ENCODE assay signal across 16 cellular contexts in the genomic region with DNA sequence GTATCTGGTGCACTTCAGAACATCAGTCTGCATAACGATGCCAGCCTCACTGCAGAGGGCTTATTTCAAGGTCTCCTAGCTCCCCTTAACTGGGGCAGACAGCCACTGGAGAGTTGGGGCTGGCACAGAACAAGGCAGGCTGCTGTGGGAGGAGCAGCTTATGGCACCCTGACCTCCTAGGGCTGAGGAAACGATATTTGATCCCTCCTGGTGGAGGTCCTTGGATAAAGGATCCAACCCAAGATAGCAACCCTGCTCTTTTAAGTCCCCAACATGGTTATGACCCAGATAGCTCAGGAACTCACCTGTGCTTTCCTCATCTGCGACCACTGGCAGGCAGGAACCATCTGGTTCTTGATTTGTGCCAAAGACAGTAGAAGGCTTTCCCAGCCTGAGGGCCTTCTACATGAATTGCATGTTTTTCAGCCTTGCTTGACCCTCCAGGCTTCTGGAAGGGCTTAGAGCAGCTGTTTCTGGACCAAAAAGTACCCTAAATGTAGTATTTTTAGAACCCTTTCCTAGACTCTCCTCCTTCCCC. TPM values are rescaled to one million over a fixed set of nuclear protein-coding genes. Genes with fewer than 3 reads are reported as not detected.
DNase-seq lines count a peak whose midpoint lies in the region; ATAC-seq and TF ChIP-seq lines count a peak whose summit lies in the region.
"Had no signal": no experiment of that assay in that cellular context is flagged by ENCODE, and none has a peak within 500 bp of the region (broad histone marks: within the 10 kb centered on the region; RNA-seq: fewer than 3 reads in every experiment).

No MANE protein-coding gene starts in this region.

- H3K4me3 Mint-ChIP-seq in activated naive CD4-positive, alpha-beta T cell treated with anti-CD3 and anti-CD28 coated beads, Interleukin-2, amount 50 U/mL, for 24 hours, result peak overlapping the region; percentile 40
- H3K4me3 Mint-ChIP-seq in activated naive CD4-positive, alpha-beta T cell treated with anti-CD3 and anti-CD28 coated beads for 36 hours, result no peak overlapping the region
- H3K4me3 Mint-ChIP-seq in WTC11, result peak overlapping the region; percentile 4; the same call in 1 of the 2 replicates
- no peak overlapping the region for H3K4me3 Mint-ChIP-seq in memory B cell
- H3K4me3 Mint-ChIP-seq in type B pancreatic cell, result peak overlapping the region; percentile 89

- H3K9me3 Mint-ChIP-seq in activated naive CD4-positive, alpha-beta T cell treated with anti-CD3 and anti-CD28 coated beads, Interleukin-2, amount 50 U/mL, for 24 hours, result no peaks in the 10 kb centered on the region
- H3K9me3 Mint-ChIP-seq in activated naive CD4-positive, alpha-beta T cell treated with anti-CD3 and anti-CD28 coated beads for 36 hours, result no peaks in the 10 kb centered on the region
- H3K9me3 Mint-ChIP-seq in WTC11 (no peaks in the 10 kb centered on the region), memory B cell (no peaks in the 10 kb centered on the region), type B pancreatic cell (no peaks in the 10 kb centered on the region)

- H3K36me3 ChIP-seq in A673 (ENCODE audit: insufficient read depth, low read length, poor library complexity, severe bottlenecking), result peaks cover 22% of the 10 kb centered on the region

- H3K27ac Mint-ChIP-seq in activated naive CD4-positive, alpha-beta T cell treated with anti-CD3 and anti-CD28 coated beads, Interleukin-2, amount 50 U/mL, for 24 hours, result no peak overlapping the region
- no peak overlapping the region for H3K27ac Mint-ChIP-seq in activated naive CD4-positive, alpha-beta T cell treated with anti-CD3 and anti-CD28 coated beads for 36 hours
- no peak overlapping the region for H3K27ac Mint-ChIP-seq in WTC11
- peak overlapping the region; percentile 62 for H3K27ac Mint-ChIP-seq in memory B cell
- no peak overlapping the region for H3K27ac Mint-ChIP-seq in type B pancreatic cell

- peaks cover 23% of the 10 kb centered on the region for H3K4me1 ChIP-seq in A673 (ENCODE audit: insufficient read depth, low read length, poor library complexity, severe bottlenecking)

- POLR2A ChIA-PET in WTC11 (lab: Charles Lee) (interaction anchor here (0.5 kb wide), 1 partner anchor 38 kb away, joined by 5 read pairs; no protein-coding TSS in a partner anchor), A673 (lab: Charles Lee; ENCODE audit: low non-redundant PET) (no interaction called here)

- BruUV-seq in A673 (replicated peaks; lab: Mats Ljungman, UMichigan), result no TSS peak

- H3K4me1 Mint-ChIP-seq in activated naive CD4-positive, alpha-beta T cell treated with anti-CD3 and anti-CD28 coated beads, Interleukin-2, amount 50 U/mL, for 24 hours, result peaks cover 61% of the 10 kb centered on the region
- peaks cover 57% of the 10 kb centered on the region for H3K4me1 Mint-ChIP-seq in activated naive CD4-positive, alpha-beta T cell treated with anti-CD3 and anti-CD28 coated beads for 36 hours (ENCODE audit: low read depth)
- H3K4me1 Mint-ChIP-seq in WTC11 (peaks cover 49% of the 10 kb centered on the region), memory B cell (peaks cover 31% of the 10 kb centered on the region), type B pancreatic cell (ENCODE audit: unreplicated experiment) (peaks cover 38% of the 10 kb centered on the region)

- H3K9me3 ChIP-seq in A673 (ENCODE audit: low read depth, low read length, poor library complexity, severe bottlenecking), result no peaks in the 10 kb centered on the region

- H3K36me3 Mint-ChIP-seq in activated naive CD4-positive, alpha-beta T cell treated with anti-CD3 and anti-CD28 coated beads, Interleukin-2, amount 50 U/mL, for 24 hours, result peaks cover 21% of the 10 kb centered on the region
- H3K36me3 Mint-ChIP-seq in activated naive CD4-positive, alpha-beta T cell treated with anti-CD3 and anti-CD28 coated beads for 36 hours (ENCODE audit: low read depth), result peaks cover 32% of the 10 kb centered on the region
- H3K36me3 Mint-ChIP-seq in WTC11 (peaks cover 7% of the 10 kb centered on the region), memory B cell (peaks cover 20% of the 10 kb centered on the region), type B pancreatic cell (peaks cover 7% of the 10 kb centered on the region)

- DNase-seq in activated naive CD4-positive, alpha-beta T cell treated with anti-CD3 and anti-CD28 coated beads for 36 hours, result no peak
- no peak for DNase-seq in WTC11 (ENCODE audit: low spot score)
- no peak for DNase-seq in memory B cell (ENCODE audit: low spot score in 2 of 2)
- DNase-seq in type B pancreatic cell (ENCODE audit: extremely low spot score, unreplicated experiment), result no peak
- DNase-seq in A673 (ENCODE audit: low spot score), result no peak
- DNase-seq in activated CD4-positive, alpha-beta T cell treated with anti-CD3 and anti-CD28 coated beads, Interleukin-2, amount 50 U/mL, for 1 hour, result no peak
- DNase-seq: left ventricle myocardium superior; NCI-H1092; NCI-H526; SIG-M5; stimulated activated CD4-positive, alpha-beta T cell treated with anti-CD3 and anti-CD28 coated beads, Interleukin-15, amount 100 ng/mL, for 24 hours; stimulated activated CD8-positive, alpha-beta memory T cell treated with anti-CD3 and anti-CD28 coated beads, Interleukin-4, amount 100 ng/mL, for 48 hours had no signal

- ATAC-seq in WTC11, result no peak
- ATAC-seq in memory B cell (ENCODE audit: low read depth), result no peak
- no peak for ATAC-seq in HG02798 (IDR thresholded peaks at IDR 0.05; ENCODE audit: poor library complexity, unreplicated experiment)
- ATAC-seq: left ventricle myocardium superior had no signal

- peaks cover 1% of the 10 kb centered on the region for H3K27me3 Mint-ChIP-seq in activated naive CD4-positive, alpha-beta T cell treated with anti-CD3 and anti-CD28 coated beads, Interleukin-2, amount 50 U/mL, for 24 hours
- no peaks in the 10 kb centered on the region for H3K27me3 Mint-ChIP-seq in activated naive CD4-positive, alpha-beta T cell treated with anti-CD3 and anti-CD28 coated beads for 36 hours (ENCODE audit: low read depth)
- H3K27me3 Mint-ChIP-seq in WTC11 (ENCODE audit: low read depth) (peaks cover 7% of the 10 kb centered on the region), memory B cell (no peaks in the 10 kb centered on the region), type B pancreatic cell (no peaks in the 10 kb centered on the region)

- no peak overlapping the region for H3K4me3 ChIP-seq in A673 (ENCODE audit: low read depth, low read length, poor library complexity, severe bottlenecking)
- H3K4me3 ChIP-seq: cardiac muscle cell had no signal

- no peaks in the 10 kb centered on the region for H3K27me3 ChIP-seq in A673 (replicated peaks; ENCODE audit: insufficient read depth, low read depth, low read length, poor library complexity)
- H3K27me3 ChIP-seq: cardiac muscle cell had no signal

- intact Hi-C loops in activated naive CD4-positive, alpha-beta T cell treated with anti-CD3 and anti-CD28 coated beads for 36 hours (cut with micrococcal nuclease), result no loop called here
- intact Hi-C loops in A673 (cut with micrococcal nuclease; ENCODE audit: unreplicated experiment), result loop anchor here (10.0 kb wide), 1 partner anchor 1352 kb away; no protein-coding TSS in a partner anchor

- CTCF ChIA-PET in activated naive CD4-positive, alpha-beta T cell treated with anti-CD3 and anti-CD28 coated beads for 36 hours (lab: Charles Lee), result interaction anchor here (1.3 to 9.4 kb wide), 2 partner anchors 14 to 86 kb away, joined by 6 to 82 read pairs; a partner anchor contains a TSS
- CTCF ChIA-PET in WTC11 (lab: Charles Lee), result interaction anchor here (1.7 to 4.2 kb wide), 2 partner anchors 29 to 141 kb away, joined by 5 to 13 read pairs; no protein-coding TSS in a partner anchor
- CTCF ChIA-PET in A673 (lab: Charles Lee), result no interaction called here

- TF ChIP-seq CTCF in WTC11 (IDR thresholded peaks at IDR 0.05) (no peak), type B pancreatic cell (conservative IDR thresholded peaks at IDR 0.05) (no peak), A673 (conservative IDR thresholded peaks at IDR 0.05; ENCODE audit: low read depth, low read length) (no peak)

- H3K27ac ChIP-seq in A673 (ENCODE audit: low read depth, low read length, poor library complexity, severe bottlenecking), result no peak overlapping the region
- H3K27ac ChIP-seq: cardiac muscle cell had no signal

TF ChIP-seq in WTC11, 78 proteins besides CTCF, POLR2A, EP300 and RAD21:
- no peak for TF ChIP-seq OVOL2 (CRISPR knock-in tag; IDR thresholded peaks at IDR 0.05; ENCODE audit: borderline replicate concordance)

RNA-seq across cellular contexts. Expression of a gene that starts 2.8 kb away (rescaled TPM):
- 100 to 1,000 TPM in 1 of 2 experiments, 10 to 100 TPM in 1; 94.0 to 103 TPM for total RNA-seq in activated naive CD4-positive, alpha-beta T cell treated with anti-CD3 and anti-CD28 coated beads for 36 hours
- total RNA-seq in WTC11 (2021) (24.1 to 26.8 TPM (median 25.1 TPM) in 3 replicates), type B pancreatic cell (ENCODE audit: low replicate concordance) (83.0 and 97.5 TPM in 2 replicates), A673 (2021) (139 and 169 TPM in 2 replicates)

RNA-seq across cellular contexts. Expression of a gene that starts 7.5 kb away (rescaled TPM):
- total RNA-seq in activated naive CD4-positive, alpha-beta T cell treated with anti-CD3 and anti-CD28 coated beads for 36 hours, result 1 to 10 TPM; 1.2 to 2.3 TPM
- total RNA-seq in WTC11 (2021) (110 to 114 TPM (median 114 TPM) in 3 replicates), type B pancreatic cell (ENCODE audit: low replicate concordance) (162 and 218 TPM in 2 replicates), A673 (2021) (140 and 147 TPM in 2 replicates)

RNA-seq across cellular contexts. Expression of a gene that starts 10.4 kb away (rescaled TPM):
- total RNA-seq in activated naive CD4-positive, alpha-beta T cell treated with anti-CD3 and anti-CD28 coated beads for 36 hours, result 100 to 1,000 TPM; 108 to 119 TPM
- total RNA-seq in WTC11 (2021) (103 to 116 TPM (median 105 TPM) in 3 replicates), type B pancreatic cell (ENCODE audit: low replicate concordance) (105 and 120 TPM in 2 replicates), A673 (2021) (200 and 204 TPM in 2 replicates)

RNA-seq across cellular contexts. Expression of a gene that starts 35.2 kb away (rescaled TPM):
- 1 to 10 TPM; 5.6 to 5.8 TPM for total RNA-seq in activated naive CD4-positive, alpha-beta T cell treated with anti-CD3 and anti-CD28 coated beads for 36 hours
- 10.2 to 12.1 TPM (median 11.5 TPM) in 3 replicates for total RNA-seq in WTC11 (2021)
- 2.3 and 3.5 TPM in 2 replicates for total RNA-seq in type B pancreatic cell (ENCODE audit: low replicate concordance)
- not detected in 2 replicates for total RNA-seq in A673 (2021)

RNA-seq across cellular contexts. Expression of a gene that starts 49.4 kb away (rescaled TPM):
- total RNA-seq in activated naive CD4-positive, alpha-beta T cell treated with anti-CD3 and anti-CD28 coated beads for 36 hours, result not detected
- not detected in 3 replicates for total RNA-seq in WTC11 (2021)
- not detected in 2 replicates for total RNA-seq in type B pancreatic cell (ENCODE audit: low replicate concordance)
- total RNA-seq in A673 (2021), result not detected in 2 replicates
- total RNA-seq: cardiac muscle cell, endothelial cell of umbilical vein, left ventricle myocardium superior had no signal

Comparison
In these comparisons a context has a peak if more than half of its experiments do, and no peak if none do; other contexts are left out.
1. H3K4me3 Mint-ChIP-seq: peak in activated naive CD4-positive, alpha-beta T cell treated with anti-CD3 and anti-CD28 coated beads, Interleukin-2, amount 50 U/mL, for 24 hours (single experiment), WTC11 (single experiment) and type B pancreatic cell (single experiment); none in activated naive CD4-positive, alpha-beta T cell treated with anti-CD3 and anti-CD28 coated beads for 36 hours (single experiment) and memory B cell (single experiment).
2. RNA of a gene that starts 7.5 kb away (total RNA-seq): 162 to 218 TPM in type B pancreatic cell, 140 to 147 TPM in A673 and 110 to 114 TPM in WTC11; 1.2 to 2.3 TPM in activated naive CD4-positive, alpha-beta T cell treated with anti-CD3 and anti-CD28 coated beads for 36 hours; every median in the first group is over 10 times any median in the second.